ENCODE assay signal across 1 cellular context in the genomic region with DNA sequence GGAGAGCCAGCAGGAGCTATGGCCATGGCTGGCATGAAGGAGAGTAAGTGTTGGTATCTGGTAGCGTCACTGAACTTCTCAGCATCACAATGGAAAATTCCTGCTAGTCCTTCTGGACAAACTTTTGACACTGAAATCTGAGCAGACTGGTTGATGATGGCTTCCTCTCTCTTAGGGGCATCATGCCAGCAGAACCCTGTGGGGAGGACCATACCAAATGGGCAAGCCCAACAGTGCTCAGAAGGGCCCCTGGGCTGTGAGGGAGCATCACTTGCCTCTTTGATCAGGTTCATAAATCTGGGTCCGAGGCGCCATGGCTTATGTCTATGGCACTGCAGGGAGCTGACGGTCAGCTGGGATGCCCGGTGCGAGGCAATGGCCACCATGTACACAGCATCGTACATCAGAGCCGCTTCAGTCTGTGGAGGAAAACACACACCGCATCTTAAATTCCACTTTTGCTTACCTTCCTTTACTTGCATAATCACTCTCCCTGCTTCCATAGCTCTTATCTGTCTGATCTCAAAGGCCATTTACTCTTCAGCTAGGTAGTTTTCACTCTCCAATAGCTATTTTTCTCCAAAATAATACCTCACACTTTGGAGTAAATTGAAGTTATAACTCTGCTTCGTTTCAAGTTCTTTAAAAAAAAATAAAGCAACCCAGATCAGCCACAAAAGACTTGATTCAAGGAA.
TF ChIP-seq lines count a peak whose summit lies in the region.

No MANE protein-coding gene starts in this region.

TF ChIP-seq in K562, 482 proteins besides CTCF, POLR2A, EP300 and RAD21 (continued from another document and continues in another):
- TF ChIP-seq, protein P1, sequence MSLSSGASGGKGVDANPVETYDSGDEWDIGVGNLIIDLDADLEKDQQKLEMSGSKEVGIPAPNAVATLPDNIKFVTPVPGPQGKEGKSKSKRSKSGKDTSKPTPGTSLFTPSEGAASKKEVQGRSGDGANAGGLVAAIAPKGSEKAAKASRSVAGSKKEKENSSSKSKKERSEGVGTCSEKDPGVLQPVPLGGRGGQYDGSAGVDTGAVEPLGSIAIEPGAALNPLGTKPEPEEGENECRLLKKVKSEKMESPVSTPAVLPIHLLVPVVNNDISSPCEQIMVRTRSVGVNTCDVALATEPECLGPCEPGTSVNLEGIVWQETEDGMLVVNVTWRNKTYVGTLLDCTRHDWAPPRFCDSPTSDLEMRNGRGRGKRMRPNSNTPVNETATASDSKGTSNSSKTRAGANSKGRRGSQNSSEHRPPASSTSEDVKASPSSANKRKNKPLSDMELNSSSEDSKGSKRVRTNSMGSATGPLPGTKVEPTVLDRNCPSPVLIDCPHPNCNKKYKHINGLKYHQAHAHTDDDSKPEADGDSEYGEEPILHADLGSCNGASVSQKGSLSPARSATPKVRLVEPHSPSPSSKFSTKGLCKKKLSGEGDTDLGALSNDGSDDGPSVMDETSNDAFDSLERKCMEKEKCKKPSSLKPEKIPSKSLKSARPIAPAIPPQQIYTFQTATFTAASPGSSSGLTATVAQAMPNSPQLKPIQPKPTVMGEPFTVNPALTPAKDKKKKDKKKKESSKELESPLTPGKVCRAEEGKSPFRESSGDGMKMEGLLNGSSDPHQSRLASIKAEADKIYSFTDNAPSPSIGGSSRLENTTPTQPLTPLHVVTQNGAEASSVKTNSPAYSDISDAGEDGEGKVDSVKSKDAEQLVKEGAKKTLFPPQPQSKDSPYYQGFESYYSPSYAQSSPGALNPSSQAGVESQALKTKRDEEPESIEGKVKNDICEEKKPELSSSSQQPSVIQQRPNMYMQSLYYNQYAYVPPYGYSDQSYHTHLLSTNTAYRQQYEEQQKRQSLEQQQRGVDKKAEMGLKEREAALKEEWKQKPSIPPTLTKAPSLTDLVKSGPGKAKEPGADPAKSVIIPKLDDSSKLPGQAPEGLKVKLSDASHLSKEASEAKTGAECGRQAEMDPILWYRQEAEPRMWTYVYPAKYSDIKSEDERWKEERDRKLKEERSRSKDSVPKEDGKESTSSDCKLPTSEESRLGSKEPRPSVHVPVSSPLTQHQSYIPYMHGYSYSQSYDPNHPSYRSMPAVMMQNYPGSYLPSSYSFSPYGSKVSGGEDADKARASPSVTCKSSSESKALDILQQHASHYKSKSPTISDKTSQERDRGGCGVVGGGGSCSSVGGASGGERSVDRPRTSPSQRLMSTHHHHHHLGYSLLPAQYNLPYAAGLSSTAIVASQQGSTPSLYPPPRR (CRISPR knock-in tag; IDR thresholded peaks at IDR 0.05; ENCODE audit: borderline replicate concordance): no peak
- no peak for TF ChIP-seq U2AF2 (optimal IDR thresholded peaks at IDR 0.05; ENCODE audit: low read depth, low read length)
- TF ChIP-seq GATAD2B (IDR thresholded peaks at IDR 0.05; ENCODE audit: borderline replicate concordance): no peak
- no peak for TF ChIP-seq MYBL2 (IDR thresholded peaks at IDR 0.05; ENCODE audit: low read depth)
- TF ChIP-seq MYBL2 (CRISPR knock-in tag; IDR thresholded peaks at IDR 0.05; ENCODE audit: borderline replicate concordance): no peak
- TF ChIP-seq MYC (IDR thresholded peaks at IDR 0.05; ENCODE audit: low read depth, low read length): no peak
- 0 out of 2 replicates have a peak, but pooled peaks have one; percentile 13 for TF ChIP-seq MYC (CRISPR knock-in tag; IDR thresholded peaks at IDR 0.05; ENCODE audit: borderline replicate concordance, low read depth)
- no peak for TF ChIP-seq TFAM (CRISPR knock-in tag; conservative IDR thresholded peaks at IDR 0.05)
- TF ChIP-seq HNRNPLL (IDR thresholded peaks at IDR 0.05; ENCODE audit: low read depth, low read length, poor library complexity, severe bottlenecking): no peak
- TF ChIP-seq ZNF584 (CRISPR knock-in tag; IDR thresholded peaks at IDR 0.05; ENCODE audit: low read depth): peak; percentile 80; the same call in 1 of the 2 replicates
- no peak for TF ChIP-seq ZNF445 (CRISPR knock-in tag; IDR thresholded peaks at IDR 0.05; ENCODE audit: low read depth)
- no peak; the same call in none of the 2 replicates for TF ChIP-seq TEAD2 (tag; IDR thresholded peaks at IDR 0.05)
- TF ChIP-seq ZNF444 (CRISPR knock-in tag; IDR thresholded peaks at IDR 0.05): no peak
- TF ChIP-seq, protein P2, sequence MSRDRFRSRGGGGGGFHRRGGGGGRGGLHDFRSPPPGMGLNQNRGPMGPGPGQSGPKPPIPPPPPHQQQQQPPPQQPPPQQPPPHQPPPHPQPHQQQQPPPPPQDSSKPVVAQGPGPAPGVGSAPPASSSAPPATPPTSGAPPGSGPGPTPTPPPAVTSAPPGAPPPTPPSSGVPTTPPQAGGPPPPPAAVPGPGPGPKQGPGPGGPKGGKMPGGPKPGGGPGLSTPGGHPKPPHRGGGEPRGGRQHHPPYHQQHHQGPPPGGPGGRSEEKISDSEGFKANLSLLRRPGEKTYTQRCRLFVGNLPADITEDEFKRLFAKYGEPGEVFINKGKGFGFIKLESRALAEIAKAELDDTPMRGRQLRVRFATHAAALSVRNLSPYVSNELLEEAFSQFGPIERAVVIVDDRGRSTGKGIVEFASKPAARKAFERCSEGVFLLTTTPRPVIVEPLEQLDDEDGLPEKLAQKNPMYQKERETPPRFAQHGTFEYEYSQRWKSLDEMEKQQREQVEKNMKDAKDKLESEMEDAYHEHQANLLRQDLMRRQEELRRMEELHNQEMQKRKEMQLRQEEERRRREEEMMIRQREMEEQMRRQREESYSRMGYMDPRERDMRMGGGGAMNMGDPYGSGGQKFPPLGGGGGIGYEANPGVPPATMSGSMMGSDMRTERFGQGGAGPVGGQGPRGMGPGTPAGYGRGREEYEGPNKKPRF (IDR thresholded peaks at IDR 0.05; ENCODE audit: low read depth, low read length): no peak
- no peak for TF ChIP-seq TCF7 (IDR thresholded peaks at IDR 0.05; ENCODE audit: borderline replicate concordance)
- TF ChIP-seq, protein P3, sequence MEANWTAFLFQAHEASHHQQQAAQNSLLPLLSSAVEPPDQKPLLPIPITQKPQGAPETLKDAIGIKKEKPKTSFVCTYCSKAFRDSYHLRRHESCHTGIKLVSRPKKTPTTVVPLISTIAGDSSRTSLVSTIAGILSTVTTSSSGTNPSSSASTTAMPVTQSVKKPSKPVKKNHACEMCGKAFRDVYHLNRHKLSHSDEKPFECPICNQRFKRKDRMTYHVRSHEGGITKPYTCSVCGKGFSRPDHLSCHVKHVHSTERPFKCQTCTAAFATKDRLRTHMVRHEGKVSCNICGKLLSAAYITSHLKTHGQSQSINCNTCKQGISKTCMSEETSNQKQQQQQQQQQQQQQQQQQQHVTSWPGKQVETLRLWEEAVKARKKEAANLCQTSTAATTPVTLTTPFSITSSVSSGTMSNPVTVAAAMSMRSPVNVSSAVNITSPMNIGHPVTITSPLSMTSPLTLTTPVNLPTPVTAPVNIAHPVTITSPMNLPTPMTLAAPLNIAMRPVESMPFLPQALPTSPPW (CRISPR knock-in tag; IDR thresholded peaks at IDR 0.05): no peak
- TF ChIP-seq, protein P4, sequence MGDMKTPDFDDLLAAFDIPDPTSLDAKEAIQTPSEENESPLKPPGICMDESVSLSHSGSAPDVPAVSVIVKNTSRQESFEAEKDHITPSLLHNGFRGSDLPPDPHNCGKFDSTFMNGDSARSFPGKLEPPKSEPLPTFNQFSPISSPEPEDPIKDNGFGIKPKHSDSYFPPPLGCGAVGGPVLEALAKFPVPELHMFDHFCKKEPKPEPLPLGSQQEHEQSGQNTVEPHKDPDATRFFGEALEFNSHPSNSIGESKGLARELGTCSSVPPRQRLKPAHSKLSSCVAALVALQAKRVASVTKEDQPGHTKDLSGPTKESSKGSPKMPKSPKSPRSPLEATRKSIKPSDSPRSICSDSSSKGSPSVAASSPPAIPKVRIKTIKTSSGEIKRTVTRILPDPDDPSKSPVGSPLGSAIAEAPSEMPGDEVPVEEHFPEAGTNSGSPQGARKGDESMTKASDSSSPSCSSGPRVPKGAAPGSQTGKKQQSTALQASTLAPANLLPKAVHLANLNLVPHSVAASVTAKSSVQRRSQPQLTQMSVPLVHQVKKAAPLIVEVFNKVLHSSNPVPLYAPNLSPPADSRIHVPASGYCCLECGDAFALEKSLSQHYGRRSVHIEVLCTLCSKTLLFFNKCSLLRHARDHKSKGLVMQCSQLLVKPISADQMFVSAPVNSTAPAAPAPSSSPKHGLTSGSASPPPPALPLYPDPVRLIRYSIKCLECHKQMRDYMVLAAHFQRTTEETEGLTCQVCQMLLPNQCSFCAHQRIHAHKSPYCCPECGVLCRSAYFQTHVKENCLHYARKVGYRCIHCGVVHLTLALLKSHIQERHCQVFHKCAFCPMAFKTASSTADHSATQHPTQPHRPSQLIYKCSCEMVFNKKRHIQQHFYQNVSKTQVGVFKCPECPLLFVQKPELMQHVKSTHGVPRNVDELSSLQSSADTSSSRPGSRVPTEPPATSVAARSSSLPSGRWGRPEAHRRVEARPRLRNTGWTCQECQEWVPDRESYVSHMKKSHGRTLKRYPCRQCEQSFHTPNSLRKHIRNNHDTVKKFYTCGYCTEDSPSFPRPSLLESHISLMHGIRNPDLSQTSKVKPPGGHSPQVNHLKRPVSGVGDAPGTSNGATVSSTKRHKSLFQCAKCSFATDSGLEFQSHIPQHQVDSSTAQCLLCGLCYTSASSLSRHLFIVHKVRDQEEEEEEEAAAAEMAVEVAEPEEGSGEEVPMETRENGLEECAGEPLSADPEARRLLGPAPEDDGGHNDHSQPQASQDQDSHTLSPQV (IDR thresholded peaks at IDR 0.05): peak; percentile 2; the same call in 1 of the 2 replicates
- no peak for TF ChIP-seq TAF7 (tag; IDR thresholded peaks at IDR 0.05)
- TF ChIP-seq, protein P5, sequence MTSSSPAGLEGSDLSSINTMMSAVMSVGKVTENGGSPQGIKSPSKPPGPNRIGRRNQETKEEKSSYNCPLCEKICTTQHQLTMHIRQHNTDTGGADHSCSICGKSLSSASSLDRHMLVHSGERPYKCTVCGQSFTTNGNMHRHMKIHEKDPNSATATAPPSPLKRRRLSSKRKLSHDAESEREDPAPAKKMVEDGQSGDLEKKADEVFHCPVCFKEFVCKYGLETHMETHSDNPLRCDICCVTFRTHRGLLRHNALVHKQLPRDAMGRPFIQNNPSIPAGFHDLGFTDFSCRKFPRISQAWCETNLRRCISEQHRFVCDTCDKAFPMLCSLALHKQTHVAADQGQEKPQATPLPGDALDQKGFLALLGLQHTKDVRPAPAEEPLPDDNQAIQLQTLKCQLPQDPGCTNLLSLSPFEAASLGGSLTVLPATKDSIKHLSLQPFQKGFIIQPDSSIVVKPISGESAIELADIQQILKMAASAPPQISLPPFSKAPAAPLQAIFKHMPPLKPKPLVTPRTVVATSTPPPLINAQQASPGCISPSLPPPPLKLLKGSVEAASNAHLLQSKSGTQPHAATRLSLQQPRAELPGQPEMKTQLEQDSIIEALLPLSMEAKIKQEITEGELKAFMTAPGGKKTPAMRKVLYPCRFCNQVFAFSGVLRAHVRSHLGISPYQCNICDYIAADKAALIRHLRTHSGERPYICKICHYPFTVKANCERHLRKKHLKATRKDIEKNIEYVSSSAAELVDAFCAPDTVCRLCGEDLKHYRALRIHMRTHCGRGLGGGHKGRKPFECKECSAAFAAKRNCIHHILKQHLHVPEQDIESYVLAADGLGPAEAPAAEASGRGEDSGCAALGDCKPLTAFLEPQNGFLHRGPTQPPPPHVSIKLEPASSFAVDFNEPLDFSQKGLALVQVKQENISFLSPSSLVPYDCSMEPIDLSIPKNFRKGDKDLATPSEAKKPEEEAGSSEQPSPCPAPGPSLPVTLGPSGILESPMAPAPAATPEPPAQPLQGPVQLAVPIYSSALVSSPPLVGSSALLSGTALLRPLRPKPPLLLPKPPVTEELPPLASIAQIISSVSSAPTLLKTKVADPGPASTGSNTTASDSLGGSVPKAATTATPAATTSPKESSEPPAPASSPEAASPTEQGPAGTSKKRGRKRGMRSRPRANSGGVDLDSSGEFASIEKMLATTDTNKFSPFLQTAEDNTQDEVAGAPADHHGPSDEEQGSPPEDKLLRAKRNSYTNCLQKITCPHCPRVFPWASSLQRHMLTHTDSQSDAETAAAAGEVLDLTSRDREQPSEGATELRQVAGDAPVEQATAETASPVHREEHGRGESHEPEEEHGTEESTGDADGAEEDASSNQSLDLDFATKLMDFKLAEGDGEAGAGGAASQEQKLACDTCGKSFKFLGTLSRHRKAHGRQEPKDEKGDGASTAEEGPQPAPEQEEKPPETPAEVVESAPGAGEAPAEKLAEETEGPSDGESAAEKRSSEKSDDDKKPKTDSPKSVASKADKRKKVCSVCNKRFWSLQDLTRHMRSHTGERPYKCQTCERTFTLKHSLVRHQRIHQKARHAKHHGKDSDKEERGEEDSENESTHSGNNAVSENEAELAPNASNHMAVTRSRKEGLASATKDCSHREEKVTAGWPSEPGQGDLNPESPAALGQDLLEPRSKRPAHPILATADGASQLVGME (CRISPR knock-in tag; IDR thresholded peaks at IDR 0.05): peak; percentile 92
- no peak for TF ChIP-seq ETV5 (CRISPR knock-in tag; IDR thresholded peaks at IDR 0.05; ENCODE audit: low read depth)
- no peak for TF ChIP-seq ZNF124 (CRISPR knock-in tag; IDR thresholded peaks at IDR 0.05)
- peak; percentile 8 to 65; a peak in 1 of 4 replicates for TF ChIP-seq TEAD1 (CRISPR knock-in tag; IDR thresholded peaks at IDR 0.05)
- TF ChIP-seq RFX1 (IDR thresholded peaks at IDR 0.05): no peak
- no peak for TF ChIP-seq SPI1 (IDR thresholded peaks at IDR 0.05; ENCODE audit: borderline replicate concordance, low read depth, low read length)
- TF ChIP-seq NR4A1 (CRISPR knock-in tag; IDR thresholded peaks at IDR 0.05): no peak
- peak; percentile 93 for TF ChIP-seq NR4A1 (tag; IDR thresholded peaks at IDR 0.05)
- TF ChIP-seq, protein P6, sequence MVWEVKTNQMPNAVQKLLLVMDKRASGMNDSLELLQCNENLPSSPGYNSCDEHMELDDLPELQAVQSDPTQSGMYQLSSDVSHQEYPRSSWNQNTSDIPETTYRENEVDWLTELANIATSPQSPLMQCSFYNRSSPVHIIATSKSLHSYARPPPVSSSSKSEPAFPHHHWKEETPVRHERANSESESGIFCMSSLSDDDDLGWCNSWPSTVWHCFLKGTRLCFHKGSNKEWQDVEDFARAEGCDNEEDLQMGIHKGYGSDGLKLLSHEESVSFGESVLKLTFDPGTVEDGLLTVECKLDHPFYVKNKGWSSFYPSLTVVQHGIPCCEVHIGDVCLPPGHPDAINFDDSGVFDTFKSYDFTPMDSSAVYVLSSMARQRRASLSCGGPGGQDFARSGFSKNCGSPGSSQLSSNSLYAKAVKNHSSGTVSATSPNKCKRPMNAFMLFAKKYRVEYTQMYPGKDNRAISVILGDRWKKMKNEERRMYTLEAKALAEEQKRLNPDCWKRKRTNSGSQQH (CRISPR knock-in tag; IDR thresholded peaks at IDR 0.05): no peak
- no peak for TF ChIP-seq MIER1 (IDR thresholded peaks at IDR 0.05; ENCODE audit: low read depth)
- no peak for TF ChIP-seq ATF1 (CRISPR knock-in tag; IDR thresholded peaks at IDR 0.05)
- TF ChIP-seq ATF1 (tag; IDR thresholded peaks at IDR 0.05): 0 out of 2 replicates have a peak, but pooled peaks have one; percentile 0
- peak; percentile 71 for TF ChIP-seq ELF4 (CRISPR knock-in tag; IDR thresholded peaks at IDR 0.05)
- TF ChIP-seq NFYB (IDR thresholded peaks at IDR 0.05; ENCODE audit: extremely low read depth, insufficient read length): no peak
- 0 out of 2 replicates have a peak, but pooled peaks have one; percentile 20 for TF ChIP-seq ZEB2 (IDR thresholded peaks at IDR 0.05)
- no peak for TF ChIP-seq ZFP30 (CRISPR knock-in tag; IDR thresholded peaks at IDR 0.05; ENCODE audit: borderline replicate concordance)
- TF ChIP-seq, protein P7, sequence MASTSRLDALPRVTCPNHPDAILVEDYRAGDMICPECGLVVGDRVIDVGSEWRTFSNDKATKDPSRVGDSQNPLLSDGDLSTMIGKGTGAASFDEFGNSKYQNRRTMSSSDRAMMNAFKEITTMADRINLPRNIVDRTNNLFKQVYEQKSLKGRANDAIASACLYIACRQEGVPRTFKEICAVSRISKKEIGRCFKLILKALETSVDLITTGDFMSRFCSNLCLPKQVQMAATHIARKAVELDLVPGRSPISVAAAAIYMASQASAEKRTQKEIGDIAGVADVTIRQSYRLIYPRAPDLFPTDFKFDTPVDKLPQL (IDR thresholded peaks at IDR 0.05; ENCODE audit: extremely low read depth, insufficient read length): no peak
- TF ChIP-seq ZNF551 (CRISPR knock-in tag; IDR thresholded peaks at IDR 0.05): no peak
